In the genomic region with DNA sequence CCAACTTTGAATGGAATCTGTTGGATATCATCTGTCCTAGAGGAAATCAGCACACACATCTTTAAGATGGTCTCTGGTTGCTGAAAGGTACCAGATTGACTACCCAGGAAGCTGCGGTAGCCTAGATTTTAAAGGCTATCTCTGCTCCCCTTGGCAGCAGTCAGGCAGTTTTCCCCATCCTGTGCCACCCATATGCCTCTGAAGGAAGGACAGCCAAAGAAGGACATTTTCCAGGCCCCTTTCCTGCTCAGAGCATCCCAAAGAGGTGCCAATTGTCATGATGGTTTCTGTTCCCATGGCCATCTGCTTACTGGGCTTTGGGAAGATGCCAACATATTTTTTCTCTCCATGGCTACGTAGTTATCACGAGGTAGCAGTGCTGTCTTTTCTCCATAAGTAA, we compare ENCODE assay signal across 29 cellular contexts. TPM values are rescaled to one million over a fixed set of nuclear protein-coding genes. Genes with fewer than 3 reads are reported as not detected.
"Had no signal": no experiment of that assay in that cellular context is flagged by ENCODE, and none has a peak within 500 bp of the region (broad histone marks: within the 10 kb centered on the region; RNA-seq: fewer than 3 reads in every experiment).

No MANE protein-coding gene starts in this region.

- H3K4me3 Mint-ChIP-seq: activated B cell treated with CpG ODN at 0.5 μM for 24 hours; activated CD4-positive, alpha-beta memory T cell treated with anti-CD3 and anti-CD28 coated beads for 36 hours; activated CD4-positive, alpha-beta T cell treated with anti-CD3 and anti-CD28 coated beads, Interleukin-2, amount 10 ng/mL, durations not matched to agents 24 days and 14 days; activated naive CD8-positive, alpha-beta T cell; activated T-cell treated with anti-CD3 and anti-CD28 coated beads, Interleukin-2, amount 50 U/mL, for 4 hours; brain; central memory CD8-positive, alpha-beta T cell; T-cell had no signal

- H3K27ac ChIP-seq: SK-N-MC had no signal

- ATAC-seq: activated T-cell treated with anti-CD3 and anti-CD28 coated beads, Interleukin-2, amount 50 U/mL, for 4 hours; Panc1; Right ventricle myocardium inferior; T-cell had no signal

- H3K4me1 Mint-ChIP-seq: activated B cell treated with CpG ODN at 0.5 μM for 24 hours; activated CD4-positive, alpha-beta T cell treated with anti-CD3 and anti-CD28 coated beads, Interleukin-2, amount 10 ng/mL, durations not matched to agents 24 days and 14 days; central memory CD8-positive, alpha-beta T cell; T-cell had no signal

- H3K36me3 Mint-ChIP-seq: activated CD4-positive, alpha-beta memory T cell treated with anti-CD3 and anti-CD28 coated beads for 36 hours; activated naive CD8-positive, alpha-beta T cell; brain; T-cell had no signal

- FAIRE-seq: astrocyte, TTC549 had no signal

- DNase-seq: activated B cell treated with CpG ODN at 0.5 μM for 24 hours; activated CD4-positive, alpha-beta memory T cell treated with anti-CD3 and anti-CD28 coated beads for 36 hours; activated CD4-positive, alpha-beta T cell treated with anti-CD3 and anti-CD28 coated beads for 1 hour; activated CD4-positive, alpha-beta T cell treated with anti-CD3 and anti-CD28 coated beads, Interleukin-2, amount 10 ng/mL, durations not matched to agents 24 days and 14 days; activated CD8-positive, alpha-beta memory T cell treated with anti-CD3 and anti-CD28 coated beads for 24 hours; activated effector memory CD4-positive, alpha-beta T cell treated with anti-CD3 and anti-CD28 coated beads, Interleukin-2, amount 50 U/mL, for 16 hours; activated naive CD4-positive, alpha-beta T cell treated with Interleukin-2 at 50 U/mL for 16 hours; activated T-cell treated with anti-CD3 and anti-CD28 coated beads, Interleukin-2, amount 50 U/mL, for 4 hours; Kasumi-1; NCI-H1105 treated with DMSO at 0.1 percent for 48 hours; NCI-H146; NCI-H1930; NCI-H345; NCI-H526; NCI-H774; NK-92 treated with Interleukin-12 subunit alpha and Interleukin-12 subunit beta, amount 100 ng/mL, for 24 hours; OCI-M1; RPMI8226; T-cell; T-helper 2 cell; T1000 had no signal

- H3K27me3 Mint-ChIP-seq: activated B cell treated with CpG ODN at 0.5 μM for 24 hours; activated CD4-positive, alpha-beta memory T cell treated with anti-CD3 and anti-CD28 coated beads for 36 hours; activated CD4-positive, alpha-beta T cell treated with anti-CD3 and anti-CD28 coated beads, Interleukin-2, amount 10 ng/mL, durations not matched to agents 24 days and 14 days; activated naive CD8-positive, alpha-beta T cell; brain; central memory CD8-positive, alpha-beta T cell; T-cell had no signal

- H3K4me3 ChIP-seq: SK-N-MC had no signal

- H3K27ac Mint-ChIP-seq: activated B cell treated with CpG ODN at 0.5 μM for 24 hours; activated CD4-positive, alpha-beta memory T cell treated with anti-CD3 and anti-CD28 coated beads for 36 hours; activated CD4-positive, alpha-beta T cell treated with anti-CD3 and anti-CD28 coated beads, Interleukin-2, amount 10 ng/mL, durations not matched to agents 24 days and 14 days; activated naive CD8-positive, alpha-beta T cell; T-cell had no signal

RNA-seq across cellular contexts. Expression of a gene that starts 39.7 kb away (rescaled TPM):
- total RNA-seq: activated B cell treated with CpG ODN at 0.5 μM for 24 hours; activated CD4-positive, alpha-beta memory T cell treated with anti-CD3 and anti-CD28 coated beads for 36 hours; activated CD4-positive, alpha-beta T cell treated with anti-CD3 and anti-CD28 coated beads, Interleukin-2, amount 10 ng/mL, durations not matched to agents 24 days and 14 days; activated T-cell treated with anti-CD3 and anti-CD28 coated beads, Interleukin-2, amount 50 U/mL, for 4 hours; T-cell had no signal
